ENCODE assay signal across 1 cellular context in genomic region chr19:51371186-51371690, GRCh38.
TF ChIP-seq lines count a peak whose summit lies in the region.

No MANE protein-coding gene starts in this region.

TF ChIP-seq in HepG2, 621 proteins besides CTCF, POLR2A, EP300 and RAD21:
- TF ChIP-seq ZNF329 (CRISPR knock-in tag; IDR thresholded peaks at IDR 0.05; ENCODE audit: low read depth) (no peak), U2AF2 (IDR thresholded peaks at IDR 0.05; ENCODE audit: low read depth, low read length) (no peak), CREB3 (CRISPR knock-in tag; IDR thresholded peaks at IDR 0.05) (no peak), SP4 (CRISPR knock-in tag; IDR thresholded peaks at IDR 0.05) (no peak), FLYWCH1 (CRISPR knock-in tag; IDR thresholded peaks at IDR 0.05) (no peak), ZNF567 (CRISPR knock-in tag; IDR thresholded peaks at IDR 0.05; ENCODE audit: borderline replicate concordance) (no peak), ZBTB14 (CRISPR knock-in tag; IDR thresholded peaks at IDR 0.05) (no peak)
TF ChIP-seq in HepG2: peak in this region for 0.
